14 cellular contexts compared by ENCODE assay signal in the genomic region with DNA sequence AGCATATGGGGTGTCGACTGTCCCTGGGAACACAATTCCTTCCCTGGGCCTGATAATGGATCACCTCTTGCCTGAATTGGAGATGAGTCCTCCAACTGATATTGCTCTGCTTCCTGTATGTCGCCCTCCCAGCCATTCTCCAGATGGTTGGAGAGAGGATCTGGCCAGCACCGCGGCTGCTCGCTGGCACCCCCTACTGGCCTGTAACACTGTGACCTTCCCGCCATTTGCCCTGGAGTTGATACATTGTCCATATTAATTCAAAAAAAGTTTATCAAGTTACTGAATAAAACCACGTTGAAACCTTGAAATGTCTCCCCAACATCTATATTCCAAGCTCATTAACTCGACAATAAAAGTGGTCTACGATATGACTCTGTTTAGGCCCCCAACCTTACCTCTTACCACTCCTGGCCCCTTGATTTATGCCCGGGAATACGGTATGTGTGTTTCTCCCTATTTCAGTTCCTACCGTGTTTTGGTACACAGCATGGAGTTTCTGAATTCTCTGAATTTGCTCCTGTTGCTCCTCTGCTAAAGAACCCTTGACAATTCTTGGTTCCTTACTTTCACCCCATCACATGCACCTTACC.
DNase-seq lines count a peak whose midpoint lies in the region; ATAC-seq and TF ChIP-seq lines count a peak whose summit lies in the region.
"Had no signal": no experiment of that assay in that cellular context is flagged by ENCODE, and none has a peak within 500 bp of the region (broad histone marks: within the 10 kb centered on the region; RNA-seq: fewer than 3 reads in every experiment).

No MANE protein-coding gene starts in this region.

- H3K27ac Mint-ChIP-seq in stimulated activated naive CD8-positive, alpha-beta T cell treated with anti-CD3 and anti-CD28 coated beads, Interleukin-15, amount 100 ng/mL, for 72 hours, result no peak overlapping the region
- H3K27ac Mint-ChIP-seq: activated naive CD4-positive, alpha-beta T cell treated with anti-CD3 and anti-CD28 coated beads, Interleukin-2, amount 50 U/mL, for 24 hours; natural killer cell treated with Interleukin-12 subunit alpha and Interleukin-12 subunit beta and Interleukin-15 and Interleukin-18, amount 100 ng/mL, for 72 hours had no signal

- H3K9me2 ChIP-seq in Loucy (replicated peaks; ENCODE audit: low read depth, low read length), result no peaks in the 10 kb centered on the region

- peak; percentile 53 for TF ChIP-seq CTCF in Loucy (conservative IDR thresholded peaks at IDR 0.05; ENCODE audit: low read length)
- TF ChIP-seq CTCF in epithelial cell of proximal tubule (conservative IDR thresholded peaks at IDR 0.05; ENCODE audit: low read depth, low read length), result peak; percentile 53

- H3K79me2 ChIP-seq in Loucy (ENCODE audit: insufficient read depth, low read length), result no peaks in the 10 kb centered on the region

- peaks cover 0 to 3% of the 10 kb centered on the region in 2 donors for H3K9me3 Mint-ChIP-seq in stimulated activated naive CD8-positive, alpha-beta T cell treated with anti-CD3 and anti-CD28 coated beads, Interleukin-15, amount 100 ng/mL, for 72 hours
- H3K9me3 Mint-ChIP-seq: activated naive CD4-positive, alpha-beta T cell treated with anti-CD3 and anti-CD28 coated beads, Interleukin-2, amount 50 U/mL, for 24 hours; natural killer cell treated with Interleukin-12 subunit alpha and Interleukin-12 subunit beta and Interleukin-15 and Interleukin-18, amount 100 ng/mL, for 72 hours had no signal

- H3K4me2 ChIP-seq in Loucy (ENCODE audit: low read depth, low read length, poor library complexity, severe bottlenecking), result no peak overlapping the region

- H3K27me3 ChIP-seq in Loucy (ENCODE audit: insufficient read depth, low read length, poor library complexity, severe bottlenecking), result no peaks in the 10 kb centered on the region
- H3K27me3 ChIP-seq: dorsolateral prefrontal cortex had no signal

- peak; percentile 11 for DNase-seq in stimulated activated naive CD8-positive, alpha-beta T cell treated with anti-CD3 and anti-CD28 coated beads, Interleukin-15, Interleukin-2, amounts not matched to agents 100 U/mL and 50 U/mL, for 24 hours
- DNase-seq in stimulated activated naive CD8-positive, alpha-beta T cell treated with anti-CD3 and anti-CD28 coated beads, Interleukin-15, amount 100 ng/mL, for 72 hours, result no peak
- DNase-seq in epithelial cell of proximal tubule (ENCODE audit: low read depth) (no peak), glomerular visceral epithelial cell (ENCODE audit: extremely low spot score) (no peak)
- no peak for DNase-seq in activated CD4-positive, CD25-positive, alpha-beta regulatory T cell (lab: John Stamatoyannopoulos, UW)
- DNase-seq: dorsolateral prefrontal cortex, NCI-H1436 had no signal

- no peak overlapping the region for H3K9ac ChIP-seq in Loucy (ENCODE audit: low read depth, low read length, poor library complexity, severe bottlenecking)

- H2AFZ ChIP-seq in Loucy (ENCODE audit: low read length), result no peak overlapping the region

- H3K4me1 Mint-ChIP-seq in stimulated activated naive CD8-positive, alpha-beta T cell treated with anti-CD3 and anti-CD28 coated beads, Interleukin-15, amount 100 ng/mL, for 72 hours, result no peaks in the 10 kb centered on the region
- H3K4me1 Mint-ChIP-seq: activated naive CD4-positive, alpha-beta T cell treated with anti-CD3 and anti-CD28 coated beads, Interleukin-2, amount 50 U/mL, for 24 hours had no signal

- no peak overlapping the region for H3K4me3 ChIP-seq in Loucy (ENCODE audit: low read length, poor library complexity, severe bottlenecking)
- no peak overlapping the region for H3K4me3 ChIP-seq in epithelial cell of proximal tubule (ENCODE audit: low read depth, low read length)
- H3K4me3 ChIP-seq: dorsolateral prefrontal cortex, HAP-1 had no signal

- no peak for ATAC-seq in stimulated activated naive CD8-positive, alpha-beta T cell treated with anti-CD3 and anti-CD28 coated beads, Interleukin-15, Interleukin-2, amounts not matched to agents 100 U/mL and 50 U/mL, for 24 hours
- no peak for ATAC-seq in stimulated activated naive CD8-positive, alpha-beta T cell treated with anti-CD3 and anti-CD28 coated beads, Interleukin-15, amount 100 ng/mL, for 72 hours
- ATAC-seq in GM21576 (IDR thresholded peaks at IDR 0.05; ENCODE audit: unreplicated experiment) (no peak), GM21526 (IDR thresholded peaks at IDR 0.05; ENCODE audit: low FRiP score, unreplicated experiment) (no peak)
- ATAC-seq: natural killer cell treated with Interleukin-12 subunit alpha and Interleukin-12 subunit beta and Interleukin-15 and Interleukin-18, amount 100 ng/mL, for 72 hours had no signal

- H3K27me3 Mint-ChIP-seq in stimulated activated naive CD8-positive, alpha-beta T cell treated with anti-CD3 and anti-CD28 coated beads, Interleukin-15, amount 100 ng/mL, for 72 hours, result peaks cover 41% of the 10 kb centered on the region

- H3K4me3 Mint-ChIP-seq in stimulated activated naive CD8-positive, alpha-beta T cell treated with anti-CD3 and anti-CD28 coated beads, Interleukin-15, amount 100 ng/mL, for 72 hours, result no peak overlapping the region
- H3K4me3 Mint-ChIP-seq: activated naive CD4-positive, alpha-beta T cell treated with anti-CD3 and anti-CD28 coated beads, Interleukin-2, amount 50 U/mL, for 24 hours; natural killer cell treated with Interleukin-12 subunit alpha and Interleukin-12 subunit beta and Interleukin-15 and Interleukin-18, amount 100 ng/mL, for 72 hours had no signal

- no peaks in the 10 kb centered on the region for H3K36me3 ChIP-seq in Loucy (ENCODE audit: insufficient read depth, low read length)
- H3K36me3 ChIP-seq: HAP-1 had no signal

- no peaks in the 10 kb centered on the region for H3K4me1 ChIP-seq in Loucy (ENCODE audit: insufficient read depth, low read length, poor library complexity, severe bottlenecking)
- H3K4me1 ChIP-seq: Caco-2, HAP-1 had no signal

- no peaks in the 10 kb centered on the region for H3K9me3 ChIP-seq in Loucy (ENCODE audit: insufficient read depth, low read depth, low read length)
- H3K9me3 ChIP-seq: Caco-2, HAP-1 had no signal

- H3F3A ChIP-seq in Loucy (ENCODE audit: low read depth), result no peaks in the 10 kb centered on the region

- H4K20me1 ChIP-seq in Loucy (ENCODE audit: insufficient read depth, low read length, poor library complexity, severe bottlenecking), result no peaks in the 10 kb centered on the region
